Comparison of ENCODE assay signal across 22 cellular contexts in the genomic region with DNA sequence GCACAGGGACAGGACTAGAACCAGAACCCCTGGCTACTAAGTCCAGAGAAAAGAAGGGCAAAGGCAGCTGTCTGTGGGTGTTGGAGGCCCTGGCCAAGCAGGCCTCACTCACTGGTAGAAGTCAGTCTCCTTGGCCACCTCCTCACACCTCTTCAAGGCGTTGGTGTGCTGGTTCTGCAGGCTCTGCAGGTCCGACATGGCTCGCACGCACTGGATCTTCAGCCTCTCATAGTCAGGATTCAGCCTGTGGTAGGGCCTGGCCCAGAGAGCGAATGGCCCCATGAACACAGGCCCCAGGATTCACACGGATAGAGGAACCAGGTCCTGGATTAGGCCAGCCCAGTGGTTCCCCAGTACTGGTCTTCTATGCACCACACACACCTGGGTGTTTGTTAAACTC.
DNase-seq lines count a peak whose midpoint lies in the region; ATAC-seq, FAIRE-seq and TF ChIP-seq lines count a peak whose summit lies in the region.
"Had no signal": no experiment of that assay in that cellular context is flagged by ENCODE, and none has a peak within 500 bp of the region (broad histone marks: within the 10 kb centered on the region; RNA-seq: fewer than 3 reads in every experiment).

No MANE protein-coding gene starts in this region.

- H2BK20ac ChIP-seq in H1 (ENCODE audit: low read length), result no peak overlapping the region

- H3K4me1 ChIP-seq in H1 (replicated peaks in 1 of 4; ENCODE audit: control insufficient read depth in 3 of 4, insufficient read depth in 4 of 4, low read length in 3 of 4) (peaks cover 4 to 14% (median 11%) of the 10 kb centered on the region in 4 experiments; a peak in 6 of 7 replicates), esophagus squamous epithelium (peaks cover 8 to 63% (median 37%) of the 10 kb centered on the region in 3 donors), stomach (peaks cover 0 to 11% (median 10%) of the 10 kb centered on the region in 4 donors)

- H3K23ac ChIP-seq in H1 (ENCODE audit: insufficient read length), result no peak overlapping the region

- H2AFZ ChIP-seq in H1 (ENCODE audit: low read length), result no peak overlapping the region
- H2AFZ ChIP-seq: GM23248 had no signal

- peaks cover 4% of the 10 kb centered on the region for H3K79me1 ChIP-seq in H1 (ENCODE audit: low read depth, low read length)

- peaks cover 0 to 2% of the 10 kb centered on the region in 2 experiments for H4K20me1 ChIP-seq in H1 (replicated peaks in 1 of 2; ENCODE audit: control insufficient read depth in 1 of 2, insufficient read depth in 2 of 2, low read length in 2 of 2)

- no peak overlapping the region for H3K4me3 Mint-ChIP-seq in progenitor cell of endocrine pancreas (ENCODE audit: low read depth)
- H3K4me3 Mint-ChIP-seq in stimulated activated effector memory CD8-positive, alpha-beta T cell treated with anti-CD3 and anti-CD28 coated beads, Interleukin-12 subunit alpha, Interleukin-12 subunit beta, amount 100 ng/mL, for 72 hours, result no peak overlapping the region
- H3K4me3 Mint-ChIP-seq: B cell; CD8-positive, alpha-beta T cell; HFFc6; IgD-negative memory B cell had no signal

- H4K5ac ChIP-seq in H1 (ENCODE audit: insufficient read length, low read depth, low read length), result no peak overlapping the region

- no peaks in the 10 kb centered on the region for H3K9me3 ChIP-seq in H1 (ENCODE audit: insufficient read depth in 2 of 2, low read depth in 1 of 2, low read length in 1 of 2)
- no peaks in the 10 kb centered on the region for H3K9me3 ChIP-seq in esophagus squamous epithelium
- H3K9me3 ChIP-seq in stomach, result no peaks in the 10 kb centered on the region
- H3K9me3 ChIP-seq: BLaER1 treated with 17β-estradiol and CSF1 and Interleukin-3, amounts not matched to agents 10 nM and 100 nM had no signal

- TF ChIP-seq POLR2A in H1 (IDR thresholded peaks at IDR 0.05; ENCODE audit: control extremely low read depth in 1 of 2, low read depth in 2 of 2, low read length in 2 of 2), result no peak
- no peak for TF ChIP-seq POLR2A in esophagus squamous epithelium (IDR thresholded peaks at IDR 0.05)
- no peak for TF ChIP-seq POLR2A in stomach (IDR thresholded peaks at IDR 0.05)

- no peak for FAIRE-seq in H1 (lab: Jason Lieb, UNC)
- FAIRE-seq: GM12891, GM19239, HepG2 had no signal

- H3K4me3 ChIP-seq in H1 (ENCODE audit: extremely low read depth in 1 of 4, insufficient read depth in 2 of 4, low read depth in 3 of 4, low read length in 4 of 4) (no peak overlapping the region), esophagus squamous epithelium (no peak overlapping the region), stomach (no peak overlapping the region)
- H3K4me3 ChIP-seq: BLaER1 treated with 17β-estradiol and CSF1 and Interleukin-3, amounts not matched to agents 10 nM and 100 nM; GM23248 had no signal

- no peak overlapping the region for H3K27ac ChIP-seq in H1 (ENCODE audit: low read depth, low read length)
- H3K27ac ChIP-seq in esophagus squamous epithelium, result peak overlapping the region; percentile 59 to 81 (median 68)
- H3K27ac ChIP-seq in stomach, result no peak overlapping the region
- H3K27ac ChIP-seq: BLaER1 treated with 17β-estradiol and CSF1 and Interleukin-3, amounts not matched to agents 10 nM and 100 nM; GM23248 had no signal

- no peaks in the 10 kb centered on the region for H3K9me3 Mint-ChIP-seq in progenitor cell of endocrine pancreas (ENCODE audit: low read depth)
- no peaks in the 10 kb centered on the region for H3K9me3 Mint-ChIP-seq in stimulated activated effector memory CD8-positive, alpha-beta T cell treated with anti-CD3 and anti-CD28 coated beads, Interleukin-12 subunit alpha, Interleukin-12 subunit beta, amount 100 ng/mL, for 72 hours
- H3K9me3 Mint-ChIP-seq: CD8-positive, alpha-beta T cell; HFFc6; IgD-negative memory B cell had no signal

- H3K27ac Mint-ChIP-seq in progenitor cell of endocrine pancreas, result peak overlapping the region; percentile 56
- H3K27ac Mint-ChIP-seq in stimulated activated effector memory CD8-positive, alpha-beta T cell treated with anti-CD3 and anti-CD28 coated beads, Interleukin-12 subunit alpha, Interleukin-12 subunit beta, amount 100 ng/mL, for 72 hours, result peak overlapping the region; percentile 60
- H3K27ac Mint-ChIP-seq: B cell; CD8-positive, alpha-beta T cell; HFFc6; IgD-negative memory B cell had no signal

- H3K4me1 Mint-ChIP-seq in progenitor cell of endocrine pancreas (ENCODE audit: low read depth), result peaks cover 48% of the 10 kb centered on the region
- H3K4me1 Mint-ChIP-seq in stimulated activated effector memory CD8-positive, alpha-beta T cell treated with anti-CD3 and anti-CD28 coated beads, Interleukin-12 subunit alpha, Interleukin-12 subunit beta, amount 100 ng/mL, for 72 hours, result no peaks in the 10 kb centered on the region
- H3K4me1 Mint-ChIP-seq: IgD-negative memory B cell had no signal

- no peak for TF ChIP-seq RAD21 in H1 (IDR thresholded peaks at IDR 0.05 in 1 of 2, conservative IDR thresholded peaks at IDR 0.05 in 1 of 2; ENCODE audit: low read depth in 2 of 2, low read length in 2 of 2)

- no peak overlapping the region for H3K4ac ChIP-seq in H1 (replicated peaks; ENCODE audit: insufficient read length, low read depth, low read length)

- no peak for ATAC-seq in stimulated activated effector memory CD8-positive, alpha-beta T cell treated with anti-CD3 and anti-CD28 coated beads, Interleukin-12 subunit alpha, Interleukin-12 subunit beta, amount 100 ng/mL, for 72 hours
- no peak for ATAC-seq in GM21381 (IDR thresholded peaks at IDR 0.05; ENCODE audit: unreplicated experiment)
- ATAC-seq: CD8-positive, alpha-beta T cell; HCT116; HepG2 had no signal

- H3K36me3 Mint-ChIP-seq in progenitor cell of endocrine pancreas (ENCODE audit: insufficient read depth), result peaks cover 18% of the 10 kb centered on the region
- peaks cover 20% of the 10 kb centered on the region for H3K36me3 Mint-ChIP-seq in stimulated activated effector memory CD8-positive, alpha-beta T cell treated with anti-CD3 and anti-CD28 coated beads, Interleukin-12 subunit alpha, Interleukin-12 subunit beta, amount 100 ng/mL, for 72 hours
- H3K36me3 Mint-ChIP-seq: CD8-positive, alpha-beta T cell; IgD-negative memory B cell had no signal

- H3K36me3 ChIP-seq in H1 (ENCODE audit: control insufficient read depth in 2 of 4, insufficient read depth in 4 of 4, low read length in 3 of 4) (peaks cover 0 to 16% (median 1%) of the 10 kb centered on the region in 4 experiments; a peak in 3 of 8 replicates), esophagus squamous epithelium (peaks cover 0 to 79% (median 0%) of the 10 kb centered on the region in 3 donors), stomach (peaks cover 15 to 71% (median 66%) of the 10 kb centered on the region in 4 donors)

- no peak overlapping the region for H3K56ac ChIP-seq in H1 (replicated peaks; ENCODE audit: insufficient read length, low read depth, low read length)

- no peak overlapping the region for H4K8ac ChIP-seq in H1 (ENCODE audit: extremely low read depth, insufficient read depth, low read length)

- no peaks in the 10 kb centered on the region for H3K27me3 Mint-ChIP-seq in progenitor cell of endocrine pancreas
- H3K27me3 Mint-ChIP-seq: B cell, IgD-negative memory B cell had no signal

- CTCF ChIA-PET in H1 (lab: Charles Lee; ENCODE audit: partially characterized antibody), result interaction anchor here (0.9 to 2.9 kb wide), 2 partner anchors 21 to 120 kb away, joined by 3 to 17 read pairs; no protein-coding TSS in a partner anchor

- H3K27me3 ChIP-seq in H1 (replicated peaks in 1 of 4; ENCODE audit: control insufficient read depth in 3 of 4, extremely low read depth in 1 of 4, insufficient read depth in 3 of 4, low read length in 3 of 4) (no peaks in the 10 kb centered on the region), esophagus squamous epithelium (no peaks in the 10 kb centered on the region), stomach (no peaks in the 10 kb centered on the region)
- H3K27me3 ChIP-seq: BLaER1 treated with 17β-estradiol and CSF1 and Interleukin-3, amounts not matched to agents 10 nM and 100 nM had no signal

- TF ChIP-seq EP300 in H1 (IDR thresholded peaks at IDR 0.05; ENCODE audit: borderline replicate concordance in 1 of 2, low read depth in 2 of 2, low read length in 2 of 2) (no peak), stomach (IDR thresholded peaks at IDR 0.05) (no peak)

- no peaks in the 10 kb centered on the region for H3K23me2 ChIP-seq in H1 (ENCODE audit: low read depth, low read length)

- TF ChIP-seq CTCF in H1 (IDR thresholded peaks at IDR 0.05; ENCODE audit: control extremely low read depth in 1 of 3, insufficient read depth in 1 of 3, low read depth in 1 of 3, low read length in 3 of 3) (no peak), esophagus squamous epithelium (IDR thresholded peaks at IDR 0.05) (no peak), progenitor cell of endocrine pancreas (IDR thresholded peaks at IDR 0.05; ENCODE audit: unreplicated experiment) (no peak), stomach (IDR thresholded peaks at IDR 0.05) (no peak)

- no peak overlapping the region for H2BK15ac ChIP-seq in H1 (ENCODE audit: low read length)

- intact Hi-C loops in esophagus squamous epithelium (cut with DNase I) (no loop called here), stomach (cut with DNase I; ENCODE audit: low total_unique reads) (no loop called here)

- 0 out of 2 replicates have a peak overlapping the region, but pooled peaks have one; percentile 39 for H2BK12ac ChIP-seq in H1 (ENCODE audit: low read depth, low read length)

- no peak overlapping the region for H3K18ac ChIP-seq in H1 (ENCODE audit: extremely low read depth, low read length)

- no peak overlapping the region for H3K9ac ChIP-seq in H1 (replicated peaks in 1 of 4; ENCODE audit: extremely low read depth in 1 of 4, low read depth in 3 of 4, low read length in 3 of 4)
- H3K9ac ChIP-seq: BLaER1 treated with 17β-estradiol and CSF1 and Interleukin-3, amounts not matched to agents 10 nM and 100 nM; GM23248 had no signal

- POLR2A ChIA-PET in H1 (lab: Charles Lee; ENCODE audit: partially characterized antibody), result interaction anchor here (0.6 kb wide), 1 partner anchor 120 kb away, joined by 3 read pairs; no protein-coding TSS in a partner anchor

- H2BK5ac ChIP-seq in H1 (ENCODE audit: low read depth, low read length), result no peak overlapping the region

- H2BK120ac ChIP-seq in H1 (replicated peaks; ENCODE audit: low read depth, low read length), result no peak overlapping the region

- H4K91ac ChIP-seq in H1 (replicated peaks; ENCODE audit: insufficient read length, low read length), result no peak overlapping the region

- H3K4me2 ChIP-seq in H1 (ENCODE audit: insufficient read depth in 1 of 2, low read depth in 2 of 2, low read length in 2 of 2), result no peak overlapping the region
- H3K4me2 ChIP-seq: BLaER1 treated with 17β-estradiol and CSF1 and Interleukin-3, amounts not matched to agents 10 nM and 100 nM had no signal

- no peak overlapping the region for H2AK5ac ChIP-seq in H1 (ENCODE audit: low read depth, low read length)

- DNase-seq in H1 (ENCODE audit: low read depth in 1 of 2, low spot score in 2 of 2) (no peak), esophagus squamous epithelium (lab: John Stamatoyannopoulos, UW) (no peak), progenitor cell of endocrine pancreas (ENCODE audit: low spot score, unreplicated experiment) (no peak), stomach (no peak), DMS79 (lab: John Stamatoyannopoulos, UW) (no peak)
- DNase-seq in stimulated activated effector memory CD8-positive, alpha-beta T cell treated with anti-CD3 and anti-CD28 coated beads, Interleukin-12 subunit alpha, Interleukin-12 subunit beta, amount 100 ng/mL, for 72 hours (ENCODE audit: low spot score in 2 of 2), result no peak
- DNase-seq in stimulated activated CD4-positive, alpha-beta T cell treated with anti-CD3 and anti-CD28 coated beads, Interleukin-12 subunit alpha, Interleukin-12 subunit beta, amount 100 ng/mL, for 4 hours, result no peak
- DNase-seq: Calu3; CD8-positive, alpha-beta T cell; DND-41; EL; GM23248; H7; HFFc6 had no signal

- 93% methylated on average over 6 of the region's 6 CpGs; no CpG with 5 or more reads in 1 of the 2 experiments for WGBS in H1 (ENCODE audit: extremely low coverage in 1 of 2, insufficient coverage in 1 of 2, insufficient read length in 1 of 2, insufficient replicate concordance in 2 of 2, low coverage in 1 of 2, low lambda C conversion rate in 2 of 2, missing lambda C conversion rate in 1 of 2), 2 experiments
- 67% methylated on average over 2 of the region's 6 CpGs; no CpG with 5 or more reads in 1 of the 2 donors for WGBS in esophagus squamous epithelium, 2 donors
- WGBS in stomach, 5 donors, result 86 to 100% (median 94%) methylated on average over 5 to 6 of the region's 6 CpGs

- peaks cover 0 to 5% of the 10 kb centered on the region in 2 experiments; a peak in 2 of 4 replicates for H3K79me2 ChIP-seq in H1 (ENCODE audit: control insufficient read depth in 1 of 2, insufficient read depth in 2 of 2, low read length in 2 of 2)

- no peak overlapping the region for H3K14ac ChIP-seq in H1 (ENCODE audit: insufficient read length)

Comparison
In these comparisons a context has a peak if more than half of its experiments do, and no peak if none do; other contexts are left out.
1. H3K27ac ChIP-seq: peak in esophagus squamous epithelium (4 of 4); none in H1 (single experiment) and stomach (0 of 5).